ENCODE assay signal across 8 cellular contexts in genomic region chr7:77537136-77537594, GRCh38. TPM values are rescaled to one million over a fixed set of nuclear protein-coding genes. Genes with fewer than 3 reads are reported as not detected.
DNase-seq lines count a peak whose midpoint lies in the region; ATAC-seq and TF ChIP-seq lines count a peak whose summit lies in the region.

Gene PTPN12 (plus strand): TSS chr7:77537295. CDS start chr7:77537547, 252 bp downstream.

- no peaks in the 10 kb centered on the region for H3K9me3 ChIP-seq in SJCRH30 (replicated peaks)
- no peaks in the 10 kb centered on the region for H3K9me3 ChIP-seq in mucosa of stomach (ENCODE audit: control insufficient read depth, low read length)
- H3K9me3 ChIP-seq in vagina, result no peaks in the 10 kb centered on the region

- no peak for TF ChIP-seq POLR2A in vagina (IDR thresholded peaks at IDR 0.05)

- peaks cover 4% of the 10 kb centered on the region for H3K4me1 ChIP-seq in SJCRH30
- H3K4me1 ChIP-seq in mucosa of stomach (ENCODE audit: control insufficient read depth, insufficient read depth, low read length), result peaks cover 9% of the 10 kb centered on the region
- peaks cover 39% of the 10 kb centered on the region for H3K4me1 ChIP-seq in vagina

- intact Hi-C loops in vagina (cut with DNase I), result loop anchor here (10.0 kb wide), 1 partner anchor 122 kb away; the partner anchor contains the start of gene GSAP

- H3K36me3 ChIP-seq in SJCRH30, result peaks cover 6% of the 10 kb centered on the region
- no peaks in the 10 kb centered on the region for H3K36me3 ChIP-seq in mucosa of stomach (ENCODE audit: control insufficient read depth, insufficient read depth, low read length)
- no peaks in the 10 kb centered on the region for H3K36me3 ChIP-seq in vagina

- H3K27ac ChIP-seq in SJCRH30 (peak within 1 kb of the TSS; percentile 91), vagina (peak within 1 kb of the TSS; percentile 89)

- H3K27me3 Mint-ChIP-seq in activated naive CD4-positive, alpha-beta T cell treated with anti-CD3 and anti-CD28 coated beads, Interleukin-2, amount 50 U/mL, for 24 hours, result no peaks in the 10 kb centered on the region
- H3K27me3 Mint-ChIP-seq in endothelial cell (ENCODE audit: unreplicated experiment), result peaks cover 13% of the 10 kb centered on the region

- peak; percentile 35 for ATAC-seq in HG03139 (IDR thresholded peaks at IDR 0.05; ENCODE audit: unreplicated experiment)

- peak within 1 kb of the TSS; percentile 96 for H3K4me3 Mint-ChIP-seq in activated naive CD4-positive, alpha-beta T cell treated with anti-CD3 and anti-CD28 coated beads, Interleukin-2, amount 50 U/mL, for 24 hours
- H3K4me3 Mint-ChIP-seq in endothelial cell (ENCODE audit: unreplicated experiment), result peak within 1 kb of the TSS; percentile 98

- no peak for DNase-seq in activated naive CD4-positive, alpha-beta T cell (lab: John Stamatoyannopoulos, UW)
- DNase-seq in SJCRH30 (peak in 1 of 2 experiments; percentile 79), endothelial cell (ENCODE audit: low spot score) (no peak), vagina (ENCODE audit: extremely low spot score in 2 of 2) (peak in 1 of 2 donors; percentile 90), AG08396 (ENCODE audit: low spot score) (no peak)

- H3K27me3 ChIP-seq in SJCRH30 (no peaks in the 10 kb centered on the region), mucosa of stomach (ENCODE audit: control insufficient read depth, insufficient read depth, low read length) (no peaks in the 10 kb centered on the region), vagina (no peaks in the 10 kb centered on the region)

- H3K36me3 Mint-ChIP-seq in activated naive CD4-positive, alpha-beta T cell treated with anti-CD3 and anti-CD28 coated beads, Interleukin-2, amount 50 U/mL, for 24 hours, result no peaks in the 10 kb centered on the region
- H3K36me3 Mint-ChIP-seq in endothelial cell (ENCODE audit: low read depth, unreplicated experiment), result peaks cover 15% of the 10 kb centered on the region

- H3K4me3 ChIP-seq in SJCRH30, result peak within 1 kb of the TSS; percentile 98
- H3K4me3 ChIP-seq in mucosa of stomach (ENCODE audit: low read length), result peak within 1 kb of the TSS; percentile 71
- peak within 1 kb of the TSS; percentile 72 to 79 for H3K4me3 ChIP-seq in vagina

- H3K9ac ChIP-seq in mucosa of stomach (ENCODE audit: low read length), result peak within 1 kb of the TSS; percentile 92

- H3K27ac Mint-ChIP-seq in activated naive CD4-positive, alpha-beta T cell treated with anti-CD3 and anti-CD28 coated beads, Interleukin-2, amount 50 U/mL, for 24 hours, result peak within 1 kb of the TSS; percentile 84
- H3K27ac Mint-ChIP-seq in endothelial cell (ENCODE audit: unreplicated experiment), result peak within 1 kb of the TSS; percentile 98

- TF ChIP-seq CTCF in endothelial cell (IDR thresholded peaks at IDR 0.05; ENCODE audit: unreplicated experiment) (no peak), vagina (IDR thresholded peaks at IDR 0.05) (no peak)

- H3K4me1 Mint-ChIP-seq in activated naive CD4-positive, alpha-beta T cell treated with anti-CD3 and anti-CD28 coated beads, Interleukin-2, amount 50 U/mL, for 24 hours, result peaks cover 20% of the 10 kb centered on the region
- peaks cover 24% of the 10 kb centered on the region for H3K4me1 Mint-ChIP-seq in endothelial cell (ENCODE audit: unreplicated experiment)

- H3K9me3 Mint-ChIP-seq in activated naive CD4-positive, alpha-beta T cell treated with anti-CD3 and anti-CD28 coated beads, Interleukin-2, amount 50 U/mL, for 24 hours, result no peaks in the 10 kb centered on the region
- H3K9me3 Mint-ChIP-seq in endothelial cell (ENCODE audit: unreplicated experiment), result no peaks in the 10 kb centered on the region

RNA-seq across cellular contexts. Expression of gene PTPN12, which starts in this region (rescaled TPM):
- total RNA-seq in SJCRH30 (2014; rRNA removed; shearing (Covaris generic)), result 37.5 and 47.0 TPM in 2 replicates
- total RNA-seq in endothelial cell (ENCODE audit: unreplicated experiment) (186 TPM), vagina (106 TPM)
